Comparison of ENCODE assay signal across 8 cellular contexts in genomic region chr5:131589510-131590348, GRCh38. TPM values are rescaled to one million over a fixed set of nuclear protein-coding genes. Genes with fewer than 3 reads are reported as not detected.
DNase-seq lines count a peak whose midpoint lies in the region; ATAC-seq and TF ChIP-seq lines count a peak whose summit lies in the region.

No MANE protein-coding gene starts in this region.

- H3K4me1 ChIP-seq in thoracic aorta (ENCODE audit: control insufficient read depth in 1 of 2, low read depth in 2 of 2) = peaks cover 0 to 5% of the 10 kb centered on the region in 2 donors

- POLR2A ChIA-PET in RWPE1 (lab: Yijun Ruan, JAX; ENCODE audit: low non-redundant PET) = interaction anchor here (0.7 kb wide), 1 partner anchor 133 kb away, joined by 8 read pairs; no protein-coding TSS in a partner anchor

- H3K27ac ChIP-seq in RWPE1 (no peak overlapping the region), thoracic aorta (no peak overlapping the region)

- DNase-seq in ACHN (peak; percentile 55), GDM1 (lab: John Stamatoyannopoulos, UW) (peak; percentile 25), HuH-7 (ENCODE audit: low spot score) (peak; percentile 77), RWPE1 (ENCODE audit: low spot score) (peak; percentile 59), choroid plexus epithelial cell (ENCODE audit: low read depth) (peak; percentile 78), left kidney (ENCODE audit: low read depth, low spot score) (peak; percentile 83), thoracic aorta (ENCODE audit: low spot score) (no peak)

- no peak for ATAC-seq in thoracic aorta (ENCODE audit: insufficient number of reproducible peaks, low FRiP score, low read depth)
- ATAC-seq in HG03097 (IDR thresholded peaks at IDR 0.05; ENCODE audit: low FRiP score, unreplicated experiment) = no peak

- peak; percentile 93 for TF ChIP-seq CTCF in RWPE1 (conservative IDR thresholded peaks at IDR 0.05; ENCODE audit: low read depth)
- TF ChIP-seq CTCF in choroid plexus epithelial cell (conservative IDR thresholded peaks at IDR 0.05; ENCODE audit: low read depth, low read length) = peak; percentile 89
- TF ChIP-seq CTCF in thoracic aorta (IDR thresholded peaks at IDR 0.05) = peak; percentile 84

- CTCF ChIA-PET in RWPE1 (lab: Yijun Ruan, JAX) = interaction anchor here (0.5 to 2.3 kb wide), 40 partner anchors 10 to 1464 kb away, joined by 3 to 35 read pairs (median 3); no protein-coding TSS in a partner anchor

- no peaks in the 10 kb centered on the region for H3K9me3 ChIP-seq in thoracic aorta

- in situ Hi-C loops in ACHN (cut with HindIII; ENCODE audit: low pct_ligation_motif_present, low pct_unique_long_range_greater_than_20kb, low sequenced_read_pairs) = no loop called here

- no peak overlapping the region for H3K4me3 ChIP-seq in choroid plexus epithelial cell (ENCODE audit: low read depth, low read length)
- no peak overlapping the region for H3K4me3 ChIP-seq in thoracic aorta

- no peaks in the 10 kb centered on the region for H3K36me3 ChIP-seq in thoracic aorta

- no peaks in the 10 kb centered on the region for H3K27me3 ChIP-seq in thoracic aorta (replicated peaks; ENCODE audit: insufficient read depth)

RNA-seq across cellular contexts. Expression of gene RAPGEF6, which starts 45.3 kb away (rescaled TPM):
- total RNA-seq in thoracic aorta = 10 to 100 TPM; 16.5 to 50.0 TPM
